In the genomic region with DNA sequence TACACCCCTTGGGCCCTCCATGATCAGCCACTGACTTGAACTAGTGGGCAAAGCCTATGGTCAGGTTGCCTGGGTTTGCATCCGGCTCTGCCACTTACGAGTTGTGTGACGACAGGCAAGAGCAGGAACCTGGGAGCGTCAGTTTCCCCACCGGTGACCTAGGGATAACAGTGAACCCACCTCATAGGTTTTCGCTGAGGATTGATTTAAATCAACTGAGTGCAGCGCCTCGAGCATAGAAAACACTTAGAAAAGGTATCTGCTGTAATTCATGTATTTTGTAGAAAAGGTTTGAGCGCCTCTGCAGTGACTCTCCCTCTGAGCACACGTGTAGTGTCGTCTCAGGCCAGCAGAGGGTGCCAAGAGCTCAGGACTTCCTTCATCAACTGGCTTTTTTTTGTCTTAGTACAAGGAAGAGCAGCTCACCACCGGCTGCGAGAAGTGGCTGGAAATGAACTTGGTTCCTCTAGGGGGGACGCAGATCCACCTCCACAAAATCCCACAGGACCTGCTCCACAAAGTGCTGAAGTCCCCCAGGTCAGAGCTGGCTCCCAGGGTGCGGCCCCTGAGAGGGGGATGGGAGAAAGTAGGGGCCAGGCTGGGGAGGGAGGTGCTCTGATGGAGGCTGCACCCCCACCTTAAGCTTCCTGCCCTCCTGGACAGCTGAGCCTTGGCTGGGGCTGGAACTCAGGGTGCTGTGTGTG, we compare ENCODE assay signal across 8 cellular contexts. TPM values are rescaled to one million over a fixed set of nuclear protein-coding genes. Genes with fewer than 3 reads are reported as not detected.
A peak's percentile ranks its signal among the peaks of the same experiment; 100 is the strongest.
DNase-seq lines count a peak whose midpoint lies in the region; ATAC-seq and TF ChIP-seq lines count a peak whose summit lies in the region.

No MANE protein-coding gene starts in this region.

- peaks cover 17% of the 10 kb centered on the region for H3K4me1 ChIP-seq in foreskin keratinocyte

- DNase-seq in GM20000 (ENCODE audit: low spot score): peak; percentile 79
- DNase-seq in Kasumi-1 (lab: John Stamatoyannopoulos, UW): peak; percentile 89 to 94
- peak; percentile 68 for DNase-seq in RPMI8226
- DNase-seq in activated effector memory CD4-positive, alpha-beta T cell treated with Interleukin-2 at 50 U/mL for 16 hours: peak; percentile 38
- DNase-seq in foreskin keratinocyte: peak in 1 of 2 donors; percentile 68
- peak; percentile 34 for DNase-seq in occipital lobe (lab: John Stamatoyannopoulos, UW)
- peak; percentile 97 for DNase-seq in superior temporal gyrus (ENCODE audit: extremely low spot score)

- TF ChIP-seq CTCF in C4-2B (conservative IDR thresholded peaks at IDR 0.05) (peak; percentile 93), GM20000 (IDR thresholded peaks at IDR 0.05; ENCODE audit: extremely low read depth, missing control alignments) (peak; percentile 57), foreskin keratinocyte (conservative IDR thresholded peaks at IDR 0.05) (peak; percentile 96)

- ATAC-seq in foreskin keratinocyte: peak; percentile 52

- no peaks in the 10 kb centered on the region for H3K27me3 ChIP-seq in foreskin keratinocyte

- H3K27ac ChIP-seq in C4-2B (no peak overlapping the region), foreskin keratinocyte (peak overlapping the region; percentile 36)

RNA-seq across cellular contexts. Expression of a gene that starts 27.7 kb away (rescaled TPM):
- total RNA-seq in foreskin keratinocyte (0.48 and 0.53 TPM in 2 replicates), occipital lobe (not detected)
- polyA plus RNA-seq in foreskin keratinocyte: 0.55 and 0.68 TPM in 2 replicates
